31 cellular contexts compared by ENCODE assay signal in the genomic region with DNA sequence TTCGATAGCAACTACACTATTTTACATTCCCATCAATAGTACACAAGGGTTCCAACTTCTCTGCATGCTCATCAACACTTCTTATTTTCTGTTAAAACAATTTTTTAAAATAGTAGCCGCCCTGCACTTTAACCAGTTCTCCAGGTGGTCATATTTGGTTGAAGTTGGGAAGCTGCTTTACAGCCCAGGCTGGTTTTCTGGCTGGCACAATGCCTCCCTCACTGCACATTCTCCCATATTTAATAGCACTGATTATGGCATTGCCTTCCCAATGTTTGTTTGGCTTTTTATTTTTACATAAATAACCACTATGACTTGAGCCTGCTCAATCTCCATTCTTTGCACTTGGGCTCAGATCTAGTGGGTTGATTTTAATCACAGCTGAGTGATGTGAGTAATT.
"Had no signal": no experiment of that assay in that cellular context is flagged by ENCODE, and none has a peak within 500 bp of the region (broad histone marks: within the 10 kb centered on the region; RNA-seq: fewer than 3 reads in every experiment).

No MANE protein-coding gene starts in this region.

- H3K9me3 ChIP-seq: SK-N-SH had no signal

- ATAC-seq: activated CD8-positive, alpha-beta T cell treated with anti-CD3 and anti-CD28 coated beads for 36 hours; activated T-cell treated with anti-CD3 and anti-CD28 coated beads, Interleukin-2, amount 50 U/mL, for 72 hours; activated T-helper 17 cell treated with anti-CD3 and anti-CD28 coated beads, Interleukin-2, amount 50 U/mL, for 72 hours; Panc1; T-cell; T-helper 17 cell had no signal

- H3K9ac ChIP-seq: SK-N-SH had no signal

- FAIRE-seq: bronchial epithelial cell had no signal

- H3K4me3 ChIP-seq: SJSA1 had no signal

- H3K27me3 ChIP-seq: SJSA1 had no signal

- H3K4me2 ChIP-seq: SK-N-SH had no signal

- H3K36me3 ChIP-seq: SJSA1, WERI-Rb-1 had no signal

- H3K27ac ChIP-seq: WERI-Rb-1 had no signal

- DNase-seq: activated CD4-positive, alpha-beta T cell treated with anti-CD3 and anti-CD28 coated beads for 1 hour; activated CD4-positive, alpha-beta T cell treated with anti-CD3 and anti-CD28 coated beads for 48 hours; activated CD4-positive, CD25-positive, alpha-beta regulatory T cell; activated CD8-positive, alpha-beta T cell treated with anti-CD3 and anti-CD28 coated beads for 36 hours; activated effector memory CD4-positive, alpha-beta T cell treated with anti-CD3 and anti-CD28 coated beads, Interleukin-2, amount 50 U/mL, for 16 hours; activated naive CD4-positive, alpha-beta T cell; activated naive CD4-positive, alpha-beta T cell treated with anti-CD3 and anti-CD28 coated beads, Interleukin-2, amount 50 U/mL, for 16 hours; activated naive CD8-positive, alpha-beta T cell treated with anti-CD3 and anti-CD28 coated beads for 36 hours; activated T-cell treated with anti-CD3 and anti-CD28 coated beads, Interleukin-2, amount 50 U/mL, for 1 hour; activated T-cell treated with anti-CD3 and anti-CD28 coated beads, Interleukin-2, amount 50 U/mL, for 72 hours; amniotic stem cell; aorta; caudate nucleus; cerebellar nuclear complex; Kasumi-1; KG1; NCI-H1105; NCI-H1417 treated with DMSO at 0.1 percent for 48 hours; NCI-H187 treated with DMSO at 0.1 percent for 48 hours; NCI-H2081; NCI-H226; NCI-H524 treated with DMSO at 0.1 percent for 48 hours; SHP77 treated with DMSO at 0.1 percent for 48 hours; SK-N-SH; T-cell; T-helper 17 cell; WERI-Rb-1 had no signal
